8 cellular contexts compared by ENCODE assay signal in the genomic region with DNA sequence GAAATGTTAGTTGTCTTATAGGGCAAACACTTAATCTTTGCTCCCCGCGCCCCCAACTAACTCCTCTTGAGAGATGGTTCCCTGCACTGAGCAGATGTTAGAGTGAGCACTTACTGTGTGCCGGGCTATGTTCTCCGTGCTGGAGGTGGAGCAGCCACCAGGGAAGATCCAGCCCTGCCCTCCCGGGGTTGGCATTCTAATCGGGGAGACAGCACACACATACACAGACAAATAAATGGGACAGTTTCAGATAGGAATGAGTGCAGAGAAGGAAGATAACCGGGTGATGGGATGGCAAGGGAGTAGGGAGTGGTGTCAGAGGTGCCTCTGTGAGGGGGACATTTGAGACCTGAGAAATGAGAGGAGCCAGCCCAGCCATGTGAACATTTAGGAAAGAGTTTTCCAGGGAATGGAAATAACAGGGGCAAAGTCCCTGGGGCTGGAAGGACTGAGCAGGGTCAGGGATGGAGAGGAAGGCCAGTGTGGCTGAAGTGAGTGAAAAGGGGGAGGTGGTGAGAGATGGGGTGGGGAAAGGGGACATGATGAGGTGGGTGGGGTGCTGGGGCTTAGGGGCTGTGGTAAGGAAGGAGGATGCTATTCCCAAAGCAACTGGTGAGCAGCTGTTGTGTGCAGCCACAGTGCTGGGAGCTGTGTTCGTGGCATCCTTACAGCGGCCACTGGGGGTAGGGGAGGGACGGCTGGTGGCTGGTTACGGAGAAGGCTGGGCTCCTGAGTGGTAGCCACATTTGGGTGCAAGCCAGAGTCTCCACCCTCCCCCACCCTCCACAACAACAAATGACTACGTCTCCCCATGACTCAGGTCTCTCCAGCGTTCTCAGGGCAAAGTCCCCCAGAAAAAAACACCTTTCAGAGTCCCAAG. TPM values are rescaled to one million over a fixed set of nuclear protein-coding genes. Genes with fewer than 3 reads are reported as not detected.
DNase-seq lines count a peak whose midpoint lies in the region; ATAC-seq and TF ChIP-seq lines count a peak whose summit lies in the region.

No MANE protein-coding gene starts in this region.

- H3K4me2 ChIP-seq in parathyroid adenoma (ENCODE audit: low read length), result no peak overlapping the region

- no peaks in the 10 kb centered on the region for H3K27me3 ChIP-seq in Peyer's patch
- H3K27me3 ChIP-seq in parathyroid adenoma (ENCODE audit: control insufficient read depth, insufficient read depth, low read length), result no peaks in the 10 kb centered on the region
- H3K27me3 ChIP-seq in CD4-positive, alpha-beta T cell (ENCODE audit: control insufficient read depth, insufficient read depth, low read length), result no peaks in the 10 kb centered on the region
- no peaks in the 10 kb centered on the region for H3K27me3 ChIP-seq in vagina

- H3K9me3 ChIP-seq in Peyer's patch (no peaks in the 10 kb centered on the region), parathyroid adenoma (ENCODE audit: control insufficient read depth, low read length) (no peaks in the 10 kb centered on the region), vagina (no peaks in the 10 kb centered on the region)
- H3K9me3 ChIP-seq in CD4-positive, alpha-beta T cell (ENCODE audit: control insufficient read depth, low read length), result no peaks in the 10 kb centered on the region

- no peak for ATAC-seq in CD4-positive, alpha-beta T cell (ENCODE audit: poor library complexity)
- ATAC-seq in GM21723 (IDR thresholded peaks at IDR 0.05; ENCODE audit: unreplicated experiment), result no peak

- no peak overlapping the region for H3K27ac Mint-ChIP-seq in CD4-positive, alpha-beta T cell

- H3K4me3 ChIP-seq in Peyer's patch (peak overlapping the region in 1 of 4 donors; percentile 6), fibroblast of the aortic adventitia (ENCODE audit: low read depth, low read length) (no peak overlapping the region), parathyroid adenoma (ENCODE audit: low read depth, low read length) (no peak overlapping the region), vagina (no peak overlapping the region)

- no peak overlapping the region for H3K9ac ChIP-seq in parathyroid adenoma

- no peaks in the 10 kb centered on the region for H3K9me3 Mint-ChIP-seq in CD4-positive, alpha-beta T cell

- no peak overlapping the region for H2AFZ ChIP-seq in parathyroid adenoma

- H3K4me1 ChIP-seq in Peyer's patch (peaks cover 0 to 43% (median 10%) of the 10 kb centered on the region in 4 donors), parathyroid adenoma (no peaks in the 10 kb centered on the region), vagina (no peaks in the 10 kb centered on the region)

- TF ChIP-seq POLR2A in Peyer's patch (IDR thresholded peaks at IDR 0.05) (peak; percentile 12 to 26), vagina (IDR thresholded peaks at IDR 0.05) (no peak)

- H3K36me3 Mint-ChIP-seq in CD4-positive, alpha-beta T cell (ENCODE audit: low read depth), result no peaks in the 10 kb centered on the region

- POLR2A ChIA-PET in CD4-positive, alpha-beta T cell (lab: Charles Lee), result no interaction called here

- H3K36me3 ChIP-seq in Peyer's patch (no peaks in the 10 kb centered on the region), parathyroid adenoma (ENCODE audit: control insufficient read depth, insufficient read depth, low read length) (no peaks in the 10 kb centered on the region), vagina (no peaks in the 10 kb centered on the region)

- H3K79me2 ChIP-seq in parathyroid adenoma, result no peaks in the 10 kb centered on the region

- H3K27me3 Mint-ChIP-seq in CD4-positive, alpha-beta T cell, result peaks cover 27% of the 10 kb centered on the region

- H3K27ac ChIP-seq in Peyer's patch (peak overlapping the region in 3 of 4 donors; percentile 67 to 90 (median 85)), parathyroid adenoma (peak overlapping the region; percentile 60), vagina (no peak overlapping the region)
- no peak overlapping the region for H3K27ac ChIP-seq in CD4-positive, alpha-beta T cell (ENCODE audit: low read depth, low read length)

- no peaks in the 10 kb centered on the region for H3K4me1 Mint-ChIP-seq in CD4-positive, alpha-beta T cell (ENCODE audit: low read depth)

- peak; percentile 43 for DNase-seq in D341Med (ENCODE audit: low spot score)
- DNase-seq in Peyer's patch, result peak in 2 of 3 donors; percentile 87 to 88
- peak; percentile 9 for DNase-seq in fibroblast of the aortic adventitia (ENCODE audit: low read depth)
- DNase-seq in epidermal melanocyte (ENCODE audit: insufficient read length, low spot score), result no peak
- DNase-seq in CD4-positive, alpha-beta T cell, result no peak
- DNase-seq in vagina (ENCODE audit: extremely low spot score in 2 of 2), result no peak

- intact Hi-C loops in CD4-positive, alpha-beta T cell (cut with DNase I, micrococcal nuclease), result no loop called here
- intact Hi-C loops in vagina (cut with DNase I), result no loop called here

- CTCF ChIA-PET in CD4-positive, alpha-beta T cell (lab: Charles Lee), result no interaction called here

- TF ChIP-seq CTCF in Peyer's patch (IDR thresholded peaks at IDR 0.05) (peak in 3 of 6 experiments; percentile 32 to 45 (median 38)), fibroblast of the aortic adventitia (IDR thresholded peaks at IDR 0.05; ENCODE audit: insufficient read depth, low read length) (no peak), parathyroid adenoma (IDR thresholded peaks at IDR 0.05) (no peak), vagina (IDR thresholded peaks at IDR 0.05) (no peak)
- no peak for TF ChIP-seq CTCF in CD4-positive, alpha-beta T cell (IDR thresholded peaks at IDR 0.05)

- no peak overlapping the region for H3K4me3 Mint-ChIP-seq in CD4-positive, alpha-beta T cell

RNA-seq across cellular contexts. Expression of a gene that starts 15.4 kb away (rescaled TPM):
- total RNA-seq in Peyer's patch, result 10 to 100 TPM in 3 of 4 donors, 1 to 10 TPM in 1; 8.6 to 65.2 (median 18.1) TPM
- total RNA-seq in fibroblast of the aortic adventitia (ENCODE audit: low replicate concordance), result 0.18 and 3.9 TPM in 2 replicates
- total RNA-seq in CD4-positive, alpha-beta T cell, result not detected
- 16.2 TPM for total RNA-seq in vagina

Comparison
In these comparisons a context has a peak if more than half of its experiments do, and no peak if none do; other contexts are left out.
1. DNase-seq: peak in D341Med (single experiment), Peyer's patch (2 of 3) and fibroblast of the aortic adventitia (single experiment); none in epidermal melanocyte (single experiment), CD4-positive, alpha-beta T cell (0 of 10) and vagina (0 of 2).
2. H3K27ac ChIP-seq: peak in Peyer's patch (3 of 4) and parathyroid adenoma (single experiment); none in CD4-positive, alpha-beta T cell (single experiment) and vagina (single experiment).
3. POLR2A ChIP-seq: peak in Peyer's patch (2 of 2); none in vagina (0 of 2).